29 cellular contexts compared by ENCODE assay signal in genomic region chr22:19382240-19382639, GRCh38.
"Had no signal": no experiment of that assay in that cellular context is flagged by ENCODE, and none has a peak within 500 bp of the region (broad histone marks: within the 10 kb centered on the region; RNA-seq: fewer than 3 reads in every experiment).

No MANE protein-coding gene starts in this region.

- H3K4me1 ChIP-seq: gastrocnemius medialis, parathyroid adenoma, suprapubic skin, thyroid gland had no signal

- H3K9me3 Mint-ChIP-seq: mesothelial cell of epicardium; naive B cell; natural killer cell treated with Interleukin-12 subunit alpha and Interleukin-12 subunit beta and Interleukin-15 and Interleukin-18, amount 100 ng/mL, for 72 hours; neural crest cell; stimulated activated naive CD8-positive, alpha-beta T cell treated with anti-CD3 and anti-CD28 coated beads, Interleukin-15, amount 100 ng/mL, for 72 hours had no signal

- H3K9me3 ChIP-seq: gastrocnemius medialis, mucosa of descending colon, right lobe of liver, suprapubic skin, thyroid gland had no signal

- H3K27ac Mint-ChIP-seq: mesothelial cell of epicardium, progenitor cell of endocrine pancreas had no signal

- DNase-seq: dorsolateral prefrontal cortex; effector CD4-positive, alpha-beta T cell; foreskin fibroblast; gastrocnemius medialis; kidney; mesenchymal stem cell; mucosa of descending colon; naive B cell; right lobe of liver; stimulated activated CD4-positive, alpha-beta T cell treated with anti-CD3 and anti-CD28 coated beads, Interleukin-12 subunit alpha, Interleukin-12 subunit beta, amount 100 ng/mL, for 4 hours; stimulated activated CD4-positive, alpha-beta T cell treated with anti-CD3 and anti-CD28 coated beads, Interleukin-1b, Interleukin-23, amount 100 ng/mL, for 48 hours; stimulated activated CD4-positive, alpha-beta T cell treated with anti-CD3 and anti-CD28 coated beads, Interleukin-4, amount 100 ng/mL, for 1 hour; stimulated activated CD8-positive, alpha-beta memory T cell treated with anti-CD3 and anti-CD28 coated beads, Interleukin-4, amount 100 ng/mL, for 48 hours; stimulated activated naive CD4-positive, alpha-beta T cell; stimulated activated naive CD8-positive, alpha-beta T cell treated with anti-CD3 and anti-CD28 coated beads, Interleukin-15, amount 100 ng/mL, for 72 hours; thyroid gland; trophoblast cell had no signal

- H3K27ac ChIP-seq: dorsolateral prefrontal cortex, epithelial cell of prostate, gastrocnemius medialis, hepatocyte, parathyroid adenoma, right lobe of liver, suprapubic skin, thyroid gland had no signal

- H3K4me3 ChIP-seq: dorsolateral prefrontal cortex, gastrocnemius medialis, hepatocyte, lung, mucosa of descending colon, right lobe of liver, smooth muscle cell, suprapubic skin, thyroid gland had no signal

- H3K27me3 ChIP-seq: dorsolateral prefrontal cortex, gastrocnemius medialis, hepatocyte, right lobe of liver, suprapubic skin, thyroid gland had no signal

- H3K27me3 Mint-ChIP-seq: naive B cell; natural killer cell treated with Interleukin-12 subunit alpha and Interleukin-12 subunit beta and Interleukin-15 and Interleukin-18, amount 100 ng/mL, for 72 hours; progenitor cell of endocrine pancreas; stimulated activated naive CD8-positive, alpha-beta T cell treated with anti-CD3 and anti-CD28 coated beads, Interleukin-15, amount 100 ng/mL, for 72 hours had no signal

- ATAC-seq: esophagus mucosa; gastrocnemius medialis; left lobe of liver; mucosa of descending colon; natural killer cell treated with Interleukin-12 subunit alpha and Interleukin-12 subunit beta and Interleukin-15 and Interleukin-18, amount 100 ng/mL, for 72 hours; right lobe of liver; stimulated activated naive CD8-positive, alpha-beta T cell treated with anti-CD3 and anti-CD28 coated beads, Interleukin-15, amount 100 ng/mL, for 72 hours had no signal

- H3K4me1 Mint-ChIP-seq: mesothelial cell of epicardium; neural crest cell; stimulated activated naive CD8-positive, alpha-beta T cell treated with anti-CD3 and anti-CD28 coated beads, Interleukin-15, amount 100 ng/mL, for 72 hours had no signal

- H3K4me3 Mint-ChIP-seq: mesothelial cell of epicardium; naive B cell; natural killer cell treated with Interleukin-12 subunit alpha and Interleukin-12 subunit beta and Interleukin-15 and Interleukin-18, amount 100 ng/mL, for 72 hours; neural crest cell; stimulated activated naive CD8-positive, alpha-beta T cell treated with anti-CD3 and anti-CD28 coated beads, Interleukin-15, amount 100 ng/mL, for 72 hours had no signal
